In genomic region chr18:80157708-80158343, GRCh38 we compare ENCODE assay signal across 8 cellular contexts. TPM values are rescaled to one million over a fixed set of nuclear protein-coding genes. Genes with fewer than 3 reads are reported as not detected.
A peak's percentile ranks its signal among the peaks of the same experiment; 100 is the strongest.
DNase-seq lines count a peak whose midpoint lies in the region; ATAC-seq and TF ChIP-seq lines count a peak whose summit lies in the region.

No MANE protein-coding gene starts in this region.

- no peak overlapping the region for H3K27ac ChIP-seq in 22Rv1
- H3K27ac ChIP-seq in caudate nucleus (ENCODE audit: low read depth, low read length), result no peak overlapping the region

- DNase-seq in NCI-H1048 (lab: John Stamatoyannopoulos, UW) (peak; percentile 60), caudate nucleus (lab: John Stamatoyannopoulos, UW) (peak in 50 of 61 donors; percentile 3 to 86 (median 54)), left lobe of liver (ENCODE audit: low spot score) (peak; percentile 77)
- peak; percentile 81 for DNase-seq in stimulated activated CD4-positive, alpha-beta T cell treated with anti-CD3 and anti-CD28 coated beads, Interleukin-4, amount 100 ng/mL, for 24 hours

- H3K4me3 ChIP-seq in WI38 (ENCODE audit: low read depth, low read length), result no peak overlapping the region

- TF ChIP-seq CTCF in 22Rv1 (IDR thresholded peaks at IDR 0.05), result peak; percentile 96
- TF ChIP-seq CTCF in GM12873 (IDR thresholded peaks at IDR 0.05; ENCODE audit: insufficient read depth, low read depth, low read length, missing control alignments), result peak; percentile 93
- TF ChIP-seq CTCF in WI38 (IDR thresholded peaks at IDR 0.05; ENCODE audit: low read depth, low read length), result peak; percentile 97

- ATAC-seq in left lobe of liver (peak; percentile 89), HG03108 (IDR thresholded peaks at IDR 0.05; ENCODE audit: unreplicated experiment) (no peak)

RNA-seq across cellular contexts. Expression of gene ADNP2, which starts 48.8 kb away (rescaled TPM):
- total RNA-seq in left lobe of liver, result 5.4 TPM
